Comparison of ENCODE assay signal across 16 cellular contexts in genomic region chr16:21959050-21959449, GRCh38. TPM values are rescaled to one million over a fixed set of nuclear protein-coding genes. Genes with fewer than 3 reads are reported as not detected.
DNase-seq lines count a peak whose midpoint lies in the region; ATAC-seq and TF ChIP-seq lines count a peak whose summit lies in the region.
"Had no signal": no experiment of that assay in that cellular context is flagged by ENCODE, and none has a peak within 500 bp of the region (broad histone marks: within the 10 kb centered on the region; RNA-seq: fewer than 3 reads in every experiment).

No MANE protein-coding gene starts in this region.

- no peak for TF ChIP-seq CTCF in GM12865 (IDR thresholded peaks at IDR 0.05; ENCODE audit: insufficient read depth, low read depth, low read length, missing control alignments)

- DNase-seq in activated T-cell treated with anti-CD3 and anti-CD28 coated beads, Interleukin-2, amount 50 U/mL, for 24 hours = no peak
- no peak for DNase-seq in activated T-cell treated with anti-CD3 and anti-CD28 coated beads, Interleukin-2, amount 50 U/mL, for 48 hours
- peak; percentile 37 for DNase-seq in GM12865 (ENCODE audit: low read depth)
- no peak for DNase-seq in T-helper 2 cell treated with Interferon-gamma antibody and Interleukin-4, amounts not matched to agents 5 μg/mL and 100 μg/mL, for 36 hours (ENCODE audit: low spot score)
- DNase-seq in natural killer cell treated with Interleukin-12 subunit alpha and Interleukin-12 subunit beta and Interleukin-15 and Interleukin-18, amount 100 ng/mL, for 72 hours (ENCODE audit: low spot score) = no peak
- no peak for DNase-seq in epidermal melanocyte (ENCODE audit: insufficient read length, low spot score)
- DNase-seq in stimulated activated naive B cell treated with anti-CD40 and anti-IgM and Interleukin-4, amounts not matched to agents 10 μg/mL and 1 μg/mL and 100 μg/mL, for 72 hours = no peak
- DNase-seq: AML-193, Calu3, DMS79 treated with DMSO at 0.1 percent for 48 hours, GOT3, NCI-H1092 treated with DMSO at 0.1 percent for 48 hours, NCI-H1694 treated with DMSO at 0.1 percent for 48 hours, NCI-H345, NCI-H526 treated with DMSO at 0.1 percent for 48 hours had no signal

- peaks cover 47% of the 10 kb centered on the region for H3K4me1 Mint-ChIP-seq in activated T-cell treated with anti-CD3 and anti-CD28 coated beads, Interleukin-2, amount 50 U/mL, for 24 hours (ENCODE audit: low read depth)
- H3K4me1 Mint-ChIP-seq in T-helper 2 cell treated with Interferon-gamma antibody and Interleukin-4, amounts not matched to agents 5 μg/mL and 100 μg/mL, for 36 hours (ENCODE audit: low read depth) = peaks cover 42% of the 10 kb centered on the region
- H3K4me1 Mint-ChIP-seq in natural killer cell treated with Interleukin-12 subunit alpha and Interleukin-12 subunit beta and Interleukin-15 and Interleukin-18, amount 100 ng/mL, for 72 hours (ENCODE audit: low read depth in 2 of 2) = peaks cover 19 to 40% of the 10 kb centered on the region in 2 donors
- H3K4me1 Mint-ChIP-seq in stimulated activated naive B cell treated with anti-CD40 and anti-IgM and Interleukin-4, amounts not matched to agents 10 μg/mL and 1 μg/mL and 100 μg/mL, for 72 hours = peaks cover 8 to 13% of the 10 kb centered on the region in 2 donors

- ATAC-seq in natural killer cell treated with Interleukin-12 subunit alpha and Interleukin-12 subunit beta and Interleukin-15 and Interleukin-18, amount 100 ng/mL, for 72 hours = peak; percentile 61 to 89
- no peak for ATAC-seq in stimulated activated naive B cell treated with anti-CD40 and anti-IgM and Interleukin-4, amounts not matched to agents 10 μg/mL and 1 μg/mL and 100 μg/mL, for 72 hours (replicated peaks)
- ATAC-seq: K562 had no signal

- no peaks in the 10 kb centered on the region for H3K27me3 Mint-ChIP-seq in activated T-cell treated with anti-CD3 and anti-CD28 coated beads, Interleukin-2, amount 50 U/mL, for 24 hours
- H3K27me3 Mint-ChIP-seq in T-helper 2 cell treated with Interferon-gamma antibody and Interleukin-4, amounts not matched to agents 5 μg/mL and 100 μg/mL, for 36 hours (ENCODE audit: low read depth) = no peaks in the 10 kb centered on the region
- H3K27me3 Mint-ChIP-seq in natural killer cell treated with Interleukin-12 subunit alpha and Interleukin-12 subunit beta and Interleukin-15 and Interleukin-18, amount 100 ng/mL, for 72 hours = no peaks in the 10 kb centered on the region
- no peaks in the 10 kb centered on the region for H3K27me3 Mint-ChIP-seq in stimulated activated naive B cell treated with anti-CD40 and anti-IgM and Interleukin-4, amounts not matched to agents 10 μg/mL and 1 μg/mL and 100 μg/mL, for 72 hours

- no peak overlapping the region for H3K4me3 ChIP-seq in GM12865 (ENCODE audit: low read depth, low read length)
- H3K4me3 ChIP-seq: K562 had no signal

- H3K36me3 Mint-ChIP-seq in activated T-cell treated with anti-CD3 and anti-CD28 coated beads, Interleukin-2, amount 50 U/mL, for 24 hours (ENCODE audit: low read depth) = peaks cover 87% of the 10 kb centered on the region
- H3K36me3 Mint-ChIP-seq in T-helper 2 cell treated with Interferon-gamma antibody and Interleukin-4, amounts not matched to agents 5 μg/mL and 100 μg/mL, for 36 hours (ENCODE audit: low read depth) = peaks cover 53% of the 10 kb centered on the region
- peaks cover 34% of the 10 kb centered on the region for H3K36me3 Mint-ChIP-seq in natural killer cell treated with Interleukin-12 subunit alpha and Interleukin-12 subunit beta and Interleukin-15 and Interleukin-18, amount 100 ng/mL, for 72 hours
- H3K36me3 Mint-ChIP-seq in stimulated activated naive B cell treated with anti-CD40 and anti-IgM and Interleukin-4, amounts not matched to agents 10 μg/mL and 1 μg/mL and 100 μg/mL, for 72 hours = peaks cover 31 to 45% of the 10 kb centered on the region in 2 donors

- H3K27ac Mint-ChIP-seq in activated T-cell treated with anti-CD3 and anti-CD28 coated beads, Interleukin-2, amount 50 U/mL, for 24 hours = peak overlapping the region; percentile 55
- peak overlapping the region; percentile 55 for H3K27ac Mint-ChIP-seq in T-helper 2 cell treated with Interferon-gamma antibody and Interleukin-4, amounts not matched to agents 5 μg/mL and 100 μg/mL, for 36 hours
- peak overlapping the region; percentile 16 to 73 for H3K27ac Mint-ChIP-seq in natural killer cell treated with Interleukin-12 subunit alpha and Interleukin-12 subunit beta and Interleukin-15 and Interleukin-18, amount 100 ng/mL, for 72 hours
- no peak overlapping the region for H3K27ac Mint-ChIP-seq in stimulated activated naive B cell treated with anti-CD40 and anti-IgM and Interleukin-4, amounts not matched to agents 10 μg/mL and 1 μg/mL and 100 μg/mL, for 72 hours

- H3K9me3 Mint-ChIP-seq in activated T-cell treated with anti-CD3 and anti-CD28 coated beads, Interleukin-2, amount 50 U/mL, for 24 hours = no peaks in the 10 kb centered on the region
- H3K9me3 Mint-ChIP-seq in T-helper 2 cell treated with Interferon-gamma antibody and Interleukin-4, amounts not matched to agents 5 μg/mL and 100 μg/mL, for 36 hours = no peaks in the 10 kb centered on the region
- H3K9me3 Mint-ChIP-seq in natural killer cell treated with Interleukin-12 subunit alpha and Interleukin-12 subunit beta and Interleukin-15 and Interleukin-18, amount 100 ng/mL, for 72 hours = no peaks in the 10 kb centered on the region
- no peaks in the 10 kb centered on the region for H3K9me3 Mint-ChIP-seq in stimulated activated naive B cell treated with anti-CD40 and anti-IgM and Interleukin-4, amounts not matched to agents 10 μg/mL and 1 μg/mL and 100 μg/mL, for 72 hours

- H3K4me3 Mint-ChIP-seq in activated T-cell treated with anti-CD3 and anti-CD28 coated beads, Interleukin-2, amount 50 U/mL, for 24 hours = no peak overlapping the region
- H3K4me3 Mint-ChIP-seq in T-helper 2 cell treated with Interferon-gamma antibody and Interleukin-4, amounts not matched to agents 5 μg/mL and 100 μg/mL, for 36 hours = peak overlapping the region; percentile 17
- H3K4me3 Mint-ChIP-seq in natural killer cell treated with Interleukin-12 subunit alpha and Interleukin-12 subunit beta and Interleukin-15 and Interleukin-18, amount 100 ng/mL, for 72 hours = peak overlapping the region; percentile 51
- no peak overlapping the region for H3K4me3 Mint-ChIP-seq in stimulated activated naive B cell treated with anti-CD40 and anti-IgM and Interleukin-4, amounts not matched to agents 10 μg/mL and 1 μg/mL and 100 μg/mL, for 72 hours

RNA-seq across cellular contexts. Expression of gene UQCRC2, which starts 5.9 kb away (rescaled TPM):
- total RNA-seq in natural killer cell treated with Interleukin-12 subunit alpha and Interleukin-12 subunit beta and Interleukin-15 and Interleukin-18, amount 100 ng/mL, for 72 hours = 100 to 1,000 TPM; 204 to 261 TPM

RNA-seq across cellular contexts. Expression of gene PDZD9, which starts 41.9 kb away (rescaled TPM):
- total RNA-seq in natural killer cell treated with Interleukin-12 subunit alpha and Interleukin-12 subunit beta and Interleukin-15 and Interleukin-18, amount 100 ng/mL, for 72 hours = not detected
- total RNA-seq: Calu3, K562 had no signal

RNA-seq across cellular contexts. Expression of gene MOSMO, which starts 48.9 kb away (rescaled TPM):
- 10 to 100 TPM; 10.9 to 14.1 TPM for total RNA-seq in natural killer cell treated with Interleukin-12 subunit alpha and Interleukin-12 subunit beta and Interleukin-15 and Interleukin-18, amount 100 ng/mL, for 72 hours

Comparison
In these comparisons a context has a peak if more than half of its experiments do, and no peak if none do; other contexts are left out.
1. H3K4me3 Mint-ChIP-seq: peak in T-helper 2 cell treated with Interferon-gamma antibody and Interleukin-4, amounts not matched to agents 5 μg/mL and 100 μg/mL, for 36 hours (single experiment) and natural killer cell treated with Interleukin-12 subunit alpha and Interleukin-12 subunit beta and Interleukin-15 and Interleukin-18, amount 100 ng/mL, for 72 hours (single experiment); none in activated T-cell treated with anti-CD3 and anti-CD28 coated beads, Interleukin-2, amount 50 U/mL, for 24 hours (single experiment) and stimulated activated naive B cell treated with anti-CD40 and anti-IgM and Interleukin-4, amounts not matched to agents 10 μg/mL and 1 μg/mL and 100 μg/mL, for 72 hours (0 of 2).
2. ATAC-seq: peak in natural killer cell treated with Interleukin-12 subunit alpha and Interleukin-12 subunit beta and Interleukin-15 and Interleukin-18, amount 100 ng/mL, for 72 hours (2 of 2); none in stimulated activated naive B cell treated with anti-CD40 and anti-IgM and Interleukin-4, amounts not matched to agents 10 μg/mL and 1 μg/mL and 100 μg/mL, for 72 hours (0 of 2).